In genomic region chr12:21433525-21433924, GRCh38 we compare ENCODE assay signal across 8 cellular contexts.
"Had no signal": no experiment of that assay in that cellular context is flagged by ENCODE, and none has a peak within 500 bp of the region (broad histone marks: within the 10 kb centered on the region; RNA-seq: fewer than 3 reads in every experiment).

No MANE protein-coding gene starts in this region.

- ATAC-seq: HCT116, HepG2 had no signal

- H3K36me3 ChIP-seq: HAP-1 had no signal

- H3K9me3 ChIP-seq: HAP-1 had no signal

- H3K4me3 ChIP-seq: HAP-1 had no signal

- H3K4me3 Mint-ChIP-seq: HFFc6 had no signal

- H3K36me3 Mint-ChIP-seq: IgD-negative memory B cell had no signal

- H3K27ac ChIP-seq: HL-60 had no signal

- H3K9me3 Mint-ChIP-seq: HFFc6 had no signal

- H3K27ac Mint-ChIP-seq: HFFc6, IgD-negative memory B cell had no signal

- DNase-seq: GOT3, H7, HFFc6 had no signal

- H3K4me1 ChIP-seq: HAP-1 had no signal

- H3K27me3 Mint-ChIP-seq: IgD-negative memory B cell had no signal
